In the genomic region with DNA sequence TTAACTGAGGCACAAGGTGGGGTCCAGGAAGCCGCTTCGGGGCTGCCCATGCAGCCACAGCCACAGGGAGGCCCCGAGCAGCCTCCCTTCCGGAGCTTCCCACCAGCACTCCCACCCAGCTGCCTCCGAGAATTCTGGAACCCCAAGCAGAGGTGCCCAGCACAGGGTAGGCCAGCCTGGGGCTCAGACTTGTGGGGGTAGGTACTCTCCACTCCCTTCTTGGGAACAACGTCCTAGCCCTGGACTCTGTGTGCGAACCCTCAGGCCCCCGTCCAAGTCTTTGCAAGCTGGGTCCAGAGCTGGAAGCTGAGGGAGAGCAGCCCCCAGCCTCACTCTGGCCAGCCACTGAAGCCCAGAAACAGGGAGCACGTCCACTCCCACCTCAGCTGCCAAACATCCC, we compare ENCODE assay signal across 1 cellular context.
TF ChIP-seq lines count a peak whose summit lies in the region.

No MANE protein-coding gene starts in this region.

TF ChIP-seq in H1, 55 proteins besides CTCF, POLR2A, EP300 and RAD21 (continued from another document):
- TF ChIP-seq HDAC2 (IDR thresholded peaks at IDR 0.05; ENCODE audit: borderline replicate concordance in 1 of 2, low read depth in 2 of 2, low read length in 2 of 2) (no peak), CHD2 (IDR thresholded peaks at IDR 0.05; ENCODE audit: low read length) (no peak), SP1 (IDR thresholded peaks at IDR 0.05; ENCODE audit: low read depth, low read length) (no peak), SAP30 (IDR thresholded peaks at IDR 0.05; ENCODE audit: insufficient read depth, insufficient replicate concordance, low read length) (no peak), POU5F1 (IDR thresholded peaks at IDR 0.05; ENCODE audit: low read depth, low read length) (no peak), TBP (IDR thresholded peaks at IDR 0.05; ENCODE audit: low read depth, low read length) (no peak), SRF (IDR thresholded peaks at IDR 0.05; ENCODE audit: low read depth, low read length) (no peak), CBX8 (IDR thresholded peaks at IDR 0.05; ENCODE audit: borderline replicate concordance, low read depth, low read length) (no peak), SIN3A (conservative IDR thresholded peaks at IDR 0.05 in 1 of 2, IDR thresholded peaks at IDR 0.05 in 1 of 2; ENCODE audit: low read depth in 1 of 2, low read length in 2 of 2) (no peak), BCL11A (IDR thresholded peaks at IDR 0.05; ENCODE audit: low read depth in 2 of 2, low read length in 2 of 2) (no peak), NRF1 (IDR thresholded peaks at IDR 0.05; ENCODE audit: low read depth, low read length) (no peak)
- TF ChIP-seq, protein P1, sequence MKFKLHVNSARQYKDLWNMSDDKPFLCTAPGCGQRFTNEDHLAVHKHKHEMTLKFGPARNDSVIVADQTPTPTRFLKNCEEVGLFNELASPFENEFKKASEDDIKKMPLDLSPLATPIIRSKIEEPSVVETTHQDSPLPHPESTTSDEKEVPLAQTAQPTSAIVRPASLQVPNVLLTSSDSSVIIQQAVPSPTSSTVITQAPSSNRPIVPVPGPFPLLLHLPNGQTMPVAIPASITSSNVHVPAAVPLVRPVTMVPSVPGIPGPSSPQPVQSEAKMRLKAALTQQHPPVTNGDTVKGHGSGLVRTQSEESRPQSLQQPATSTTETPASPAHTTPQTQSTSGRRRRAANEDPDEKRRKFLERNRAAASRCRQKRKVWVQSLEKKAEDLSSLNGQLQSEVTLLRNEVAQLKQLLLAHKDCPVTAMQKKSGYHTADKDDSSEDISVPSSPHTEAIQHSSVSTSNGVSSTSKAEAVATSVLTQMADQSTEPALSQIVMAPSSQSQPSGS (IDR thresholded peaks at IDR 0.05; ENCODE audit: low read length): no peak
- TF ChIP-seq, protein P2, sequence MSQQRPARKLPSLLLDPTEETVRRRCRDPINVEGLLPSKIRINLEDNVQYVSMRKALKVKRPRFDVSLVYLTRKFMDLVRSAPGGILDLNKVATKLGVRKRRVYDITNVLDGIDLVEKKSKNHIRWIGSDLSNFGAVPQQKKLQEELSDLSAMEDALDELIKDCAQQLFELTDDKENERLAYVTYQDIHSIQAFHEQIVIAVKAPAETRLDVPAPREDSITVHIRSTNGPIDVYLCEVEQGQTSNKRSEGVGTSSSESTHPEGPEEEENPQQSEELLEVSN (IDR thresholded peaks at IDR 0.05): no peak
